9 cellular contexts compared by ENCODE assay signal in genomic region chr18:54030434-54030833, GRCh38.
"Had no signal": no experiment of that assay in that cellular context is flagged by ENCODE, and none has a peak within 500 bp of the region (broad histone marks: within the 10 kb centered on the region; RNA-seq: fewer than 3 reads in every experiment).

No MANE protein-coding gene starts in this region.

- H3K4me1 ChIP-seq: HAP-1 had no signal

- H3K9ac ChIP-seq: GM23248 had no signal

- H3K9me3 Mint-ChIP-seq: IgD-negative memory B cell had no signal

- H3K4me3 ChIP-seq: GM23248, HAP-1 had no signal

- H3K27me3 Mint-ChIP-seq: IgD-negative memory B cell had no signal

- DNase-seq: GM23248, GOT3, H7, HFFc6 had no signal

- H3K27ac Mint-ChIP-seq: HFFc6, IgD-negative memory B cell had no signal

- H3K36me3 Mint-ChIP-seq: IgD-negative memory B cell had no signal

- H3K9me3 ChIP-seq: HAP-1 had no signal

- H3K36me3 ChIP-seq: HAP-1 had no signal

- H2AFZ ChIP-seq: GM23248 had no signal

- ATAC-seq: HCT116, HepG2 had no signal

- H3K4me3 Mint-ChIP-seq: HFFc6 had no signal

- H3K4me1 Mint-ChIP-seq: IgD-negative memory B cell had no signal

- H3K27ac ChIP-seq: GM23248, HL-60 had no signal
